ENCODE assay signal across 10 cellular contexts in genomic region chr19:45815501-45816216, GRCh38. TPM values are rescaled to one million over a fixed set of nuclear protein-coding genes. Genes with fewer than 3 reads are reported as not detected.
DNase-seq lines count a peak whose midpoint lies in the region; ATAC-seq and TF ChIP-seq lines count a peak whose summit lies in the region.
"Had no signal": no experiment of that assay in that cellular context is flagged by ENCODE, and none has a peak within 500 bp of the region (broad histone marks: within the 10 kb centered on the region; RNA-seq: fewer than 3 reads in every experiment).

No MANE protein-coding gene starts in this region.

- no peak for TF ChIP-seq CTCF in chondrocyte (IDR thresholded peaks at IDR 0.05)

- intact Hi-C loops in posterior cingulate gyrus (cut with DNase I) = no loop called here

- H3K4me3 ChIP-seq in skeletal muscle cell (ENCODE audit: low read depth, low read length) = peak overlapping the region; percentile 9

- peaks cover 3% of the 10 kb centered on the region for H3K36me3 Mint-ChIP-seq in chondrocyte (ENCODE audit: low read depth)

- no peaks in the 10 kb centered on the region for H3K27me3 Mint-ChIP-seq in chondrocyte (ENCODE audit: low read depth)

- peak; percentile 47 for DNase-seq in NCI-H1105 (lab: John Stamatoyannopoulos, UW)
- peak; percentile 87 for DNase-seq in chondrocyte (ENCODE audit: low spot score)
- DNase-seq in left kidney (ENCODE audit: low read depth, low spot score) = peak; percentile 93
- DNase-seq in skeletal muscle cell (ENCODE audit: low read depth) = no peak
- no peak for DNase-seq in posterior cingulate gyrus
- DNase-seq in inferior parietal cortex (ENCODE audit: extremely low spot score) = no peak
- no peak for DNase-seq in NCI-H2107 (lab: John Stamatoyannopoulos, UW)
- DNase-seq: activated CD8-positive, alpha-beta memory T cell treated with anti-CD3 and anti-CD28 coated beads for 24 hours; NCI-H2029 treated with DMSO at 0.1 percent for 48 hours had no signal

- H3K4me1 Mint-ChIP-seq in chondrocyte (ENCODE audit: low read depth) = peaks cover 3% of the 10 kb centered on the region

- no peaks in the 10 kb centered on the region for H3K9me3 Mint-ChIP-seq in chondrocyte (ENCODE audit: low read depth)

- peak overlapping the region; percentile 69 for H3K4me3 Mint-ChIP-seq in chondrocyte (ENCODE audit: unreplicated experiment)

- no peak overlapping the region for H3K27ac Mint-ChIP-seq in chondrocyte (ENCODE audit: unreplicated experiment)

- ATAC-seq in HG03135 (IDR thresholded peaks at IDR 0.05; ENCODE audit: unreplicated experiment) = no peak

RNA-seq across cellular contexts. Expression of gene RSPH6A, which starts 0.6 kb away (rescaled TPM):
- 0.15 TPM in 1 of 3 replicates, not detected in the others for total RNA-seq in chondrocyte

RNA-seq across cellular contexts. Expression of gene DMWD, which starts 23.0 kb away (rescaled TPM):
- 77.6 to 83.0 TPM (median 79.4 TPM) in 3 replicates for total RNA-seq in chondrocyte

RNA-seq across cellular contexts. Expression of gene DMPK, which starts 33.4 kb away (rescaled TPM):
- 95.0 to 176 TPM (median 162 TPM) in 3 replicates for total RNA-seq in chondrocyte

RNA-seq across cellular contexts. Expression of gene SIX5, which starts 46.6 kb away (rescaled TPM):
- total RNA-seq in chondrocyte = 29.3 to 33.8 TPM (median 33.0 TPM) in 3 replicates

RNA-seq across cellular contexts. Expression of gene SYMPK, which starts 47.3 kb away (rescaled TPM):
- 56.5 to 63.3 TPM (median 58.0 TPM) in 3 replicates for total RNA-seq in chondrocyte

Comparison
In these comparisons a context has a peak if more than half of its experiments do, and no peak if none do; other contexts are left out.
1. DNase-seq: peak in NCI-H1105 (single experiment), chondrocyte (single experiment) and left kidney (single experiment); none in skeletal muscle cell (single experiment), posterior cingulate gyrus (0 of 10), inferior parietal cortex (single experiment) and NCI-H2107 (single experiment).